In genomic region chr11:47161134-47161854, GRCh38 we compare ENCODE assay signal across 8 cellular contexts. TPM values are rescaled to one million over a fixed set of nuclear protein-coding genes. Genes with fewer than 3 reads are reported as not detected.
A peak's percentile ranks its signal among the peaks of the same experiment; 100 is the strongest.
DNase-seq lines count a peak whose midpoint lies in the region; ATAC-seq, FAIRE-seq and TF ChIP-seq lines count a peak whose summit lies in the region.

No MANE protein-coding gene starts in this region.

- no peaks in the 10 kb centered on the region for H3K9me3 Mint-ChIP-seq in CD4-positive, alpha-beta memory T cell

- no peak for TF ChIP-seq EP300 in K562 (IDR thresholded peaks at IDR 0.05; ENCODE audit: low read length)

- H3K27me3 Mint-ChIP-seq in CD4-positive, alpha-beta memory T cell = no peaks in the 10 kb centered on the region

- H3K4me1 Mint-ChIP-seq in CD4-positive, alpha-beta memory T cell = peaks cover 0 to 1% (median 0%) of the 10 kb centered on the region in 4 donors

- no peak overlapping the region for H3K4me2 ChIP-seq in K562 (ENCODE audit: insufficient read depth, low read length)

- TF ChIP-seq RAD21 in K562 (CRISPR knock-in tag; conservative IDR thresholded peaks at IDR 0.05 in 1 of 2, IDR thresholded peaks at IDR 0.05 in 1 of 2) = peak; percentile 57 to 80

- H3K9ac ChIP-seq in K562 (ENCODE audit: insufficient read depth in 1 of 2, low read depth in 2 of 2, low read length in 2 of 2) = peak overlapping the region in 1 of 2 experiments; percentile 0; a peak in 1 of 4 replicates

- no peak overlapping the region for H3K27ac ChIP-seq in CD4-positive, alpha-beta memory T cell (ENCODE audit: low read depth, low read length)
- H3K27ac ChIP-seq in K562 (ENCODE audit: extremely low read depth, low read depth, low read length) = no peak overlapping the region
- H3K27ac ChIP-seq in iPS DF 6.9 (ENCODE audit: low read length) = no peak overlapping the region

- H3K27ac Mint-ChIP-seq in CD4-positive, alpha-beta memory T cell = peak overlapping the region in 1 of 7 donors; percentile 75

- H2AFZ ChIP-seq in K562 (ENCODE audit: low read depth, low read length) = no peak overlapping the region

- peaks cover 24% of the 10 kb centered on the region for H3K36me3 ChIP-seq in CD4-positive, alpha-beta memory T cell (ENCODE audit: insufficient read depth, low read length)
- H3K36me3 ChIP-seq in K562 (ENCODE audit: control insufficient read depth, insufficient read depth, low read length) (peaks cover 33% of the 10 kb centered on the region; the same call in 2 of the 3 replicates), iPS DF 6.9 (ENCODE audit: control insufficient read depth, insufficient read depth, low read length) (peaks cover 19% of the 10 kb centered on the region)

- H4K20me1 ChIP-seq in K562 (replicated peaks; ENCODE audit: control insufficient read depth, insufficient read depth, low read length) = peaks cover 17% of the 10 kb centered on the region

- peaks cover 2% of the 10 kb centered on the region for H3K9me1 ChIP-seq in K562 (ENCODE audit: control insufficient read depth, insufficient read depth, low read length)

- ATAC-seq in GM21529 (IDR thresholded peaks at IDR 0.05; ENCODE audit: unreplicated experiment) (peak; percentile 46), K562 (peak; percentile 90), HG02840 (IDR thresholded peaks at IDR 0.05; ENCODE audit: low FRiP score, unreplicated experiment) (no peak)

- intact Hi-C loops in CD4-positive, alpha-beta memory T cell (cut with micrococcal nuclease) = loop anchor here (1.0 kb wide), 1 partner anchor 272 kb away; no protein-coding TSS in a partner anchor
- intact Hi-C loops in K562 (cut with micrococcal nuclease) = loop anchor here (2.0 kb wide), 1 partner anchor 272 kb away; no protein-coding TSS in a partner anchor

- no TSS peak for BruUV-seq in K562 (replicated peaks; lab: Mats Ljungman, UMichigan)

- H3K9me3 ChIP-seq in CD4-positive, alpha-beta memory T cell (ENCODE audit: control insufficient read depth in 1 of 2, low read length in 2 of 2) = no peaks in the 10 kb centered on the region
- H3K9me3 ChIP-seq in K562 (replicated peaks; ENCODE audit: control insufficient read depth, insufficient read depth, low read depth, low read length) (no peaks in the 10 kb centered on the region), iPS DF 6.9 (ENCODE audit: control insufficient read depth, insufficient read depth, low read length) (no peaks in the 10 kb centered on the region)

- 33% methylated on average over 10 of the region's 14 CpGs for WGBS in K562 (ENCODE audit: insufficient coverage, low coverage, missing lambda C conversion rate)
- no CpG with 5 or more reads among the region's 14 CpGs for WGBS in iPS DF 6.9 (ENCODE audit: insufficient coverage, insufficient read length)

- in situ Hi-C loops in K562 (cut with MboI) = loop anchor here (5.0 kb wide), 1 partner anchor 274 kb away; no protein-coding TSS in a partner anchor

- peak; percentile 49 to 59 (median 55) for DNase-seq in CD4-positive, alpha-beta memory T cell
- DNase-seq in NCI-H1092 (lab: John Stamatoyannopoulos, UW) = peak; percentile 55
- peak; percentile 37 for DNase-seq in T-helper 9 cell
- peak; percentile 82 to 87 (median 84) for DNase-seq in K562 (ENCODE audit: extremely low read depth in 1 of 4, low spot score in 3 of 4)
- DNase-seq in iPS DF 6.9 (ENCODE audit: low read depth, low spot score) = peak; percentile 89
- peak; percentile 40 to 60 (median 42) for DNase-seq in stimulated activated CD4-positive, alpha-beta T cell treated with anti-CD3 and anti-CD28 coated beads, Interleukin-12 subunit alpha, Interleukin-12 subunit beta, amount 100 ng/mL, for 48 hours (ENCODE audit: low read depth in 2 of 3, low spot score in 1 of 3)

- TF ChIP-seq CTCF in K562 (IDR thresholded peaks at IDR 0.05 in 2 of 3, conservative IDR thresholded peaks at IDR 0.05 in 1 of 3; ENCODE audit: insufficient read depth in 2 of 3, low read depth in 1 of 3, low read length in 3 of 3) = peak; percentile 81 to 86 (median 83)

- no peaks in the 10 kb centered on the region for H3K4me1 ChIP-seq in CD4-positive, alpha-beta memory T cell (ENCODE audit: insufficient read depth, low read length)
- H3K4me1 ChIP-seq in K562 (replicated peaks in 1 of 2; ENCODE audit: control insufficient read depth in 2 of 2, insufficient read depth in 2 of 2, low read length in 2 of 2) (peaks cover 0 to 21% of the 10 kb centered on the region in 2 experiments; a peak in 2 of 5 replicates), iPS DF 6.9 (ENCODE audit: control insufficient read depth, insufficient read depth, low read length) (no peaks in the 10 kb centered on the region)

- H3K79me2 ChIP-seq in K562 (ENCODE audit: control insufficient read depth, insufficient read depth, low read length) = no peaks in the 10 kb centered on the region

- POLR2A ChIA-PET in CD4-positive, alpha-beta memory T cell (lab: Charles Lee; ENCODE audit: partially characterized antibody) = no interaction called here
- POLR2A ChIA-PET in K562 (lab: Yijun Ruan, JAX) = interaction anchor here (0.7 to 3.1 kb wide), 5 partner anchors 8 to 53 kb away, joined by 3 to 29 read pairs (median 5); partner anchors contain the start of gene DDB2

- H3K36me3 Mint-ChIP-seq in CD4-positive, alpha-beta memory T cell = peaks cover 11 to 28% of the 10 kb centered on the region in 2 donors

- no peak overlapping the region for H3K4me3 ChIP-seq in CD4-positive, alpha-beta memory T cell (ENCODE audit: low read length in 2 of 2)
- no peak overlapping the region for H3K4me3 ChIP-seq in K562
- no peak overlapping the region for H3K4me3 ChIP-seq in iPS DF 6.9 (ENCODE audit: low read length)

- peak; percentile 92 for FAIRE-seq in K562 (lab: Jason Lieb, UNC)

- no peak overlapping the region for H3K4me3 Mint-ChIP-seq in CD4-positive, alpha-beta memory T cell

- no peak for TF ChIP-seq POLR2A in K562 (conservative IDR thresholded peaks at IDR 0.05)

- no peaks in the 10 kb centered on the region for H3K27me3 ChIP-seq in CD4-positive, alpha-beta memory T cell (ENCODE audit: insufficient read depth, low read length)
- H3K27me3 ChIP-seq in K562 (ENCODE audit: control insufficient read depth in 2 of 2, insufficient read depth in 2 of 2, low read length in 2 of 2) (no peaks in the 10 kb centered on the region), iPS DF 6.9 (ENCODE audit: control insufficient read depth, insufficient read depth, low read length) (no peaks in the 10 kb centered on the region)

- CTCF ChIA-PET in CD4-positive, alpha-beta memory T cell (lab: Charles Lee; ENCODE audit: partially characterized antibody) = interaction anchor here (0.9 to 3.4 kb wide), 8 partner anchors 8 to 274 kb away, joined by 4 to 31 read pairs (median 6); partner anchors contain the start of gene ARFGAP2
- CTCF ChIA-PET in K562 (lab: Yijun Ruan, JAX; ENCODE audit: low intra/inter-chr PET ratio) = interaction anchor here (0.6 to 3.9 kb wide), 5 partner anchors 104 to 335 kb away, joined by 3 to 27 read pairs (median 3); no protein-coding TSS in a partner anchor

RNA-seq across cellular contexts. Expression of gene ARFGAP2, which starts 15.4 kb away (rescaled TPM):
- 100 to 1,000 TPM; 141 to 142 TPM for total RNA-seq in CD4-positive, alpha-beta memory T cell
- 100 to 1,000 TPM in 1 of 2 donors, 10 to 100 TPM in 1; 88.6 to 134 TPM for polyA plus RNA-seq in CD4-positive, alpha-beta memory T cell
- total RNA-seq in K562 (2011; cell fraction: chromatin; rRNA removed; ENCODE audit: low replicate concordance) = 359 and 833 TPM in 2 replicates
- total RNA-seq in K562 (2011; cell fraction: nucleolus; rRNA removed) = 445 and 463 TPM in 2 replicates
- total RNA-seq in K562 (2011; cell fraction: nucleoplasm; rRNA removed) = 399 and 402 TPM in 2 replicates
- total RNA-seq in K562 (2014; rRNA removed) = 97.6 and 107 TPM in 2 replicates
- 65.0 and 78.6 TPM in 2 replicates for total RNA-seq in K562 (2014; rRNA removed; fragmentation: Illumina TruSeq; extraction: Trizol)
- 78.4 and 83.2 TPM in 2 replicates for total RNA-seq in K562 (2015; rRNA removed; fragmentation: Illumina TruSeq; extraction: Trizol)
- 93.4 and 102 TPM in 2 replicates for total RNA-seq in K562 (2021)
- polyA plus RNA-seq in K562 (2011; rRNA removed) = 96.3 and 120 TPM in 2 replicates
- 199 and 200 TPM in 2 replicates for polyA plus RNA-seq in K562 (2011; cell fraction: cytosol; rRNA removed)
- 212 and 227 TPM in 2 replicates for polyA plus RNA-seq in K562 (2011; cell fraction: nucleus; rRNA removed)
- polyA plus RNA-seq in K562 (2012) = 69.1 and 93.2 TPM in 2 replicates
- 122 and 140 TPM in 2 replicates for polyA plus RNA-seq in K562 (2014; fragmentation: Illumina TruSeq; extraction: Trizol)
- 10 to 100 TPM; 29.1 to 42.1 TPM for polyA plus RNA-seq in K562 (2014; fragmentation: Nextera tagmentation; extraction: Ambion mirVana)
- polyA plus RNA-seq in K562 (2014; rRNA removed) = 90.1 and 90.8 TPM in 2 replicates
- polyA minus RNA-seq in K562 (2011; rRNA and poly(A)+ RNA removed) = 112 and 121 TPM in 2 replicates
- polyA minus RNA-seq in K562 (2011; cell fraction: cytosol; rRNA and poly(A)+ RNA removed) = 55.3 and 58.2 TPM in 2 replicates
- 104 and 166 TPM in 2 replicates for polyA minus RNA-seq in K562 (2011; cell fraction: nucleus; rRNA and poly(A)+ RNA removed)

RNA-seq across cellular contexts. Expression of gene PACSIN3, which starts 24.9 kb away (rescaled TPM):
- total RNA-seq in CD4-positive, alpha-beta memory T cell = 1 to 10 TPM in 1 of 2 experiments, not detected in 1; 1.3 TPM
- polyA plus RNA-seq in CD4-positive, alpha-beta memory T cell = under 1 TPM in 1 of 2 donors, not detected in 1; 0.23 TPM
- total RNA-seq in K562 (2011; cell fraction: chromatin; rRNA removed; ENCODE audit: low replicate concordance) = 3.9 and 14.6 TPM in 2 replicates
- total RNA-seq in K562 (2011; cell fraction: nucleolus; rRNA removed) = 11.6 and 12.7 TPM in 2 replicates
- total RNA-seq in K562 (2011; cell fraction: nucleoplasm; rRNA removed) = 6.0 and 7.3 TPM in 2 replicates
- 15.5 and 18.8 TPM in 2 replicates for total RNA-seq in K562 (2014; rRNA removed)
- total RNA-seq in K562 (2014; rRNA removed; fragmentation: Illumina TruSeq; extraction: Trizol) = 1.5 and 3.5 TPM in 2 replicates
- total RNA-seq in K562 (2015; rRNA removed; fragmentation: Illumina TruSeq; extraction: Trizol) = 8.8 and 9.6 TPM in 2 replicates
- total RNA-seq in K562 (2021) = 13.8 and 18.1 TPM in 2 replicates
- 6.8 and 7.1 TPM in 2 replicates for polyA plus RNA-seq in K562 (2011; rRNA removed)
- polyA plus RNA-seq in K562 (2011; cell fraction: cytosol; rRNA removed) = 6.5 and 12.3 TPM in 2 replicates
- 6.2 and 9.6 TPM in 2 replicates for polyA plus RNA-seq in K562 (2011; cell fraction: nucleus; rRNA removed)
- polyA plus RNA-seq in K562 (2012) = 7.3 and 10.4 TPM in 2 replicates
- polyA plus RNA-seq in K562 (2014; fragmentation: Illumina TruSeq; extraction: Trizol) = 7.1 and 9.8 TPM in 2 replicates
- polyA plus RNA-seq in K562 (2014; fragmentation: Nextera tagmentation; extraction: Ambion mirVana) = under 1 TPM; 0.13 to 0.17 TPM
- 14.5 and 15.0 TPM in 2 replicates for polyA plus RNA-seq in K562 (2014; rRNA removed)
- polyA minus RNA-seq in K562 (2011; rRNA and poly(A)+ RNA removed) = 1.9 and 3.0 TPM in 2 replicates
- polyA minus RNA-seq in K562 (2011; cell fraction: cytosol; rRNA and poly(A)+ RNA removed) = 8.0 and 17.4 TPM in 2 replicates
- polyA minus RNA-seq in K562 (2011; cell fraction: nucleus; rRNA and poly(A)+ RNA removed) = 4.7 and 5.0 TPM in 2 replicates

RNA-seq across cellular contexts. Expression of gene DDB2, which starts 53.5 kb away (rescaled TPM):
- total RNA-seq in CD4-positive, alpha-beta memory T cell = 100 to 1,000 TPM; 129 to 132 TPM
- 10 to 100 TPM; 36.2 to 40.2 TPM for polyA plus RNA-seq in CD4-positive, alpha-beta memory T cell
- total RNA-seq in K562 (2011; cell fraction: chromatin; rRNA removed; ENCODE audit: low replicate concordance) = 56.3 and 66.6 TPM in 2 replicates
- total RNA-seq in K562 (2011; cell fraction: nucleolus; rRNA removed) = 38.7 TPM in 2 replicates
- total RNA-seq in K562 (2011; cell fraction: nucleoplasm; rRNA removed) = 45.0 and 46.9 TPM in 2 replicates
- total RNA-seq in K562 (2014; rRNA removed) (12.7 and 13.3 TPM in 2 replicates), K562 (2014; rRNA removed; fragmentation: Illumina TruSeq; extraction: Trizol) (8.7 and 9.0 TPM in 2 replicates), K562 (2015; rRNA removed; fragmentation: Illumina TruSeq; extraction: Trizol) (10.1 and 10.9 TPM in 2 replicates), K562 (2021) (9.0 and 10.5 TPM in 2 replicates)
- polyA plus RNA-seq in K562 (2011; rRNA removed) (17.1 and 17.5 TPM in 2 replicates), K562 (2014; fragmentation: Illumina TruSeq; extraction: Trizol) (10.1 and 10.4 TPM in 2 replicates), K562 (2014; fragmentation: Nextera tagmentation; extraction: Ambion mirVana) (10 to 100 TPM in 1 of 2 experiments, 1 to 10 TPM in 1; 9.0 to 10.3 TPM), K562 (2014; rRNA removed) (12.0 and 18.6 TPM in 2 replicates)
- polyA plus RNA-seq in K562 (2011; cell fraction: cytosol; rRNA removed) = 12.9 and 16.0 TPM in 2 replicates
- 54.5 and 57.5 TPM in 2 replicates for polyA plus RNA-seq in K562 (2011; cell fraction: nucleus; rRNA removed)
- 11.5 and 20.9 TPM in 2 replicates for polyA plus RNA-seq in K562 (2012)
- 12.9 and 16.8 TPM in 2 replicates for polyA minus RNA-seq in K562 (2011; rRNA and poly(A)+ RNA removed)
- 5.5 and 8.0 TPM in 2 replicates for polyA minus RNA-seq in K562 (2011; cell fraction: cytosol; rRNA and poly(A)+ RNA removed)
- 17.4 and 23.8 TPM in 2 replicates for polyA minus RNA-seq in K562 (2011; cell fraction: nucleus; rRNA and poly(A)+ RNA removed)

Comparison
In these comparisons a context has a peak if more than half of its experiments do, and no peak if none do; other contexts are left out.
1. DNase-seq: peak in every context shown above with its lines; median percentile 89 in iPS DF 6.9; 84 in K562; 55 in CD4-positive, alpha-beta memory T cell; 55 in NCI-H1092; 42 in stimulated activated CD4-positive, alpha-beta T cell treated with anti-CD3 and anti-CD28 coated beads, Interleukin-12 subunit alpha, Interleukin-12 subunit beta, amount 100 ng/mL, for 48 hours; 37 in T-helper 9 cell.